In the genomic region with DNA sequence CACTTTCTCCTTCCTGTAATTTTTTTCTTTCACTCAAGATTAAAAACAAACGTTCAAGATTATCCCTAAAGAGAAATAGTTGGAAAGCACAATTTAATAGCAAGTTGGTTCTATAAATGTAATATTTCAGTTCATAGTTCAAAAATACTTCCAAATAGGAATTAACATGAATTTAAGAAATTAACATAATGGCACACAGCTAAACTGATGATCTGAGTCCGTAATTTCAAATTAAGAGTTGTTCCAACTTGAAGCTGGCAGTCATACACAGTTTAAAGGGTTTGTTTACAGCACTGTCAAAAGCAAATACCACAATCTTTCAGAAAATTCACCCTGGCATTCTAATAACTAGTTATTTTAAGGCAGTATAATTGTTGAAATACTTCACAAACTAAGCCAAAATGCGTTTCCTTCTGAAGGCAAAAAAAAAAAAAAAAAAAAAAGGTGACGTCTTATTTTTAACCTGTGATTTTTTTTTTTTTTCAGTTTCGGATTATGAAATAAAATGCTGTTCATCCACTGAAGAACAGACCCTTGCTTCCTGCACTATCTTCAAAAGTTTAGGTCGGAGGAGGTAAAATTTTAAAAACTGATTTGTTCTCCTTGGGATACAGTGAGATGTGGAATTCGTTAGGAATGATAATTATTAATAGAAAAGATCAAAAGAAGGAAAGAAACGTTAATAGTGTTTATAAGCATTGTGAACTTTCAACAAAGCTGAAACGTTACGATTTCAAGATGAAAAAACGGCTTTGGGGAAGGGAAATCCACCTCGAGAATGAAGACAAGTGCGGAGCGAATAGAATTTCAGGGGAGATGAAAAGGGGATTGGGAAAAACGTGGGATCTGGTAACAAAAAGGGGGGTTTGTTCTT, we compare ENCODE assay signal across 8 cellular contexts. TPM values are rescaled to one million over a fixed set of nuclear protein-coding genes. Genes with fewer than 3 reads are reported as not detected.
DNase-seq lines count a peak whose midpoint lies in the region; ATAC-seq, FAIRE-seq and TF ChIP-seq lines count a peak whose summit lies in the region.

No MANE protein-coding gene starts in this region.

- POLR2A ChIA-PET in PC-9 (lab: Charles Lee; ENCODE audit: unreplicated experiment), result interaction anchor here (0.7 kb wide), 2 partner anchors 55 to 57 kb away, joined by 5 read pairs; no protein-coding TSS in a partner anchor

- peak overlapping the region; percentile 82 for H2AFZ ChIP-seq in PC-9

- peaks cover 23% of the 10 kb centered on the region for H3F3A ChIP-seq in PC-9 (ENCODE audit: insufficient read depth, low read depth)

- no peaks in the 10 kb centered on the region for H3K36me3 ChIP-seq in PC-9 (ENCODE audit: low read depth)

- H3K27ac Mint-ChIP-seq in neural crest cell (ENCODE audit: unreplicated experiment), result peak overlapping the region; percentile 97

- TF ChIP-seq CTCF in GM12864 (IDR thresholded peaks at IDR 0.05; ENCODE audit: low read depth, low read length, missing control alignments) (no peak), PC-9 (conservative IDR thresholded peaks at IDR 0.05) (no peak), neural crest cell (conservative IDR thresholded peaks at IDR 0.05) (no peak)

- BruUV-seq in PC-9 (replicated peaks; lab: Mats Ljungman, UMichigan), result no TSS peak

- H3K36me3 Mint-ChIP-seq in neural crest cell (ENCODE audit: low read depth), result peaks cover 4% of the 10 kb centered on the region

- DNase-seq in GM12864 (ENCODE audit: low read depth), result no peak
- DNase-seq in PC-9, result peak in 1 of 2 experiments; percentile 68
- no peak for DNase-seq in neural crest cell (ENCODE audit: low read depth, low spot score)
- DNase-seq in KG1 (lab: John Stamatoyannopoulos, UW), result no peak
- DNase-seq in NCI-H2227 treated with DMSO at 0.1 percent for 48 hours (lab: John Stamatoyannopoulos, UW), result no peak
- no peak for DNase-seq in stimulated activated naive CD4-positive, alpha-beta T cell treated with Interleukin-2 at 50 U/mL for 16 hours (lab: John Stamatoyannopoulos, UW)

- CTCF ChIA-PET in PC-9 (lab: Charles Lee), result no interaction called here

- intact Hi-C loops in PC-9 (cut with micrococcal nuclease; ENCODE audit: unreplicated experiment), result loop anchor here (1.0 to 2.0 kb wide), 2 partner anchors 103 to 181 kb away; no protein-coding TSS in a partner anchor

- H3K4me3 ChIP-seq in GM12864 (ENCODE audit: low read depth, low read length), result peak overlapping the region; percentile 99
- peak overlapping the region; percentile 87 for H3K4me3 ChIP-seq in PC-9

- H3K27me3 ChIP-seq in PC-9 (ENCODE audit: insufficient read depth, low read depth), result no peaks in the 10 kb centered on the region

- H3K9me3 Mint-ChIP-seq in neural crest cell, result peaks cover 3% of the 10 kb centered on the region

- H4K20me1 ChIP-seq in PC-9 (ENCODE audit: insufficient read depth), result no peaks in the 10 kb centered on the region; the same call in 1 of the 2 replicates

- peaks cover 66% of the 10 kb centered on the region for H3K79me2 ChIP-seq in PC-9 (ENCODE audit: low read depth)

- H3K9me2 ChIP-seq in PC-9 (ENCODE audit: insufficient read depth), result no peaks in the 10 kb centered on the region

- H3K9me3 ChIP-seq in PC-9 (ENCODE audit: insufficient read depth, low read depth), result no peaks in the 10 kb centered on the region

- no peaks in the 10 kb centered on the region for H3K27me3 Mint-ChIP-seq in neural crest cell (ENCODE audit: low read depth)

- peak overlapping the region; percentile 91 for H3K27ac ChIP-seq in PC-9

- peak; percentile 12 for FAIRE-seq in endometrium (lab: Jason Lieb, UNC)

- H3K4me1 Mint-ChIP-seq in neural crest cell, result peaks cover 36% of the 10 kb centered on the region

- H3K4me2 ChIP-seq in PC-9, result peak overlapping the region; percentile 99

- peaks cover 44% of the 10 kb centered on the region for H3K4me1 ChIP-seq in PC-9 (replicated peaks; ENCODE audit: insufficient read depth)

- peak overlapping the region; percentile 98 for H3K4me3 Mint-ChIP-seq in neural crest cell

- no peak for ATAC-seq in HG02798 (IDR thresholded peaks at IDR 0.05; ENCODE audit: poor library complexity, unreplicated experiment)

RNA-seq across cellular contexts. Expression of a gene that starts 0.9 kb away (rescaled TPM):
- 52.2 and 60.2 TPM in 2 replicates for total RNA-seq in PC-9 (2021)
- total RNA-seq in neural crest cell, result 39.6 and 47.9 TPM in 2 replicates
